9 cellular contexts compared by ENCODE assay signal in genomic region chr6:32816746-32817204, GRCh38. TPM values are rescaled to one million over a fixed set of nuclear protein-coding genes. Genes with fewer than 3 reads are reported as not detected.
A peak's percentile ranks its signal among the peaks of the same experiment; 100 is the strongest.
DNase-seq lines count a peak whose midpoint lies in the region; ATAC-seq and TF ChIP-seq lines count a peak whose summit lies in the region.
"Had no signal": no experiment of that assay in that cellular context is flagged by ENCODE, and none has a peak within 500 bp of the region (broad histone marks: within the 10 kb centered on the region; RNA-seq: fewer than 3 reads in every experiment).

HLA-DOB (minus strand) TSS chr6:32817002; CDS start chr6:32816951, 51 bp downstream.

- no peaks in the 10 kb centered on the region for H4K20me1 ChIP-seq in OCI-LY1 (ENCODE audit: insufficient read depth, low read length)
- H4K20me1 ChIP-seq: BLaER1 treated with 17β-estradiol and CSF1 and Interleukin-3, amounts not matched to agents 10 nM and 100 nM had no signal

- H3K9me3 ChIP-seq in OCI-LY1 (ENCODE audit: low read length) (no peaks in the 10 kb centered on the region), upper lobe of left lung (no peaks in the 10 kb centered on the region)
- H3K9me3 ChIP-seq: BLaER1 treated with 17β-estradiol and CSF1 and Interleukin-3, amounts not matched to agents 10 nM and 100 nM had no signal

- WGBS in upper lobe of left lung, 2 donors = 51 to 56% methylated on average over 3 of the region's 3 CpGs

- H3K27ac Mint-ChIP-seq in activated T-cell treated with anti-CD3 and anti-CD28 coated beads, Interleukin-2, amount 50 U/mL, for 72 hours = no peak within 1 kb of the TSS
- no peak within 1 kb of the TSS for H3K27ac Mint-ChIP-seq in immature natural killer cell

- no peaks in the 10 kb centered on the region for H3K36me3 Mint-ChIP-seq in activated T-cell treated with anti-CD3 and anti-CD28 coated beads, Interleukin-2, amount 50 U/mL, for 72 hours (ENCODE audit: insufficient read depth in 2 of 2)
- H3K36me3 Mint-ChIP-seq in immature natural killer cell = peaks cover 4 to 14% (median 5%) of the 10 kb centered on the region in 3 donors

- H3K4me2 ChIP-seq in OCI-LY1 (ENCODE audit: low read length) = peak within 1 kb of the TSS; percentile 60

- peaks cover 12% of the 10 kb centered on the region for H3K4me1 Mint-ChIP-seq in activated T-cell treated with anti-CD3 and anti-CD28 coated beads, Interleukin-2, amount 50 U/mL, for 72 hours (ENCODE audit: low read depth)
- H3K4me1 Mint-ChIP-seq in immature natural killer cell = peaks cover 0 to 1% of the 10 kb centered on the region in 2 donors

- no peak for DNase-seq in activated T-cell treated with anti-CD3 and anti-CD28 coated beads, Interleukin-2, amount 50 U/mL, for 72 hours
- DNase-seq in activated T-cell treated with anti-CD3 and anti-CD28 coated beads, Interleukin-2, amount 50 U/mL, for 1 hour = no peak
- DNase-seq in fibroblast of pulmonary artery (ENCODE audit: low read depth) (peak; percentile 56), upper lobe of left lung (peak in 1 of 2 donors; percentile 51), COLO668 (lab: John Stamatoyannopoulos, UW; ENCODE audit: unreplicated experiment) (no peak), immature natural killer cell (no peak), dedifferentiated amniotic fluid mesenchymal stem cell (ENCODE audit: extremely low spot score) (no peak)

- no peak within 1 kb of the TSS for H2AFZ ChIP-seq in OCI-LY1 (ENCODE audit: low read length)

- TF ChIP-seq EP300 in upper lobe of left lung (IDR thresholded peaks at IDR 0.05) = peak in 1 of 4 donors; percentile 15

- H3K27ac ChIP-seq in OCI-LY1 (ENCODE audit: low read depth, low read length, poor library complexity, severe bottlenecking) = peak within 1 kb of the TSS; percentile 95
- H3K27ac ChIP-seq in upper lobe of left lung = peak within 1 kb of the TSS in 3 of 4 donors; percentile 28 to 50 (median 44)
- H3K27ac ChIP-seq: BLaER1 treated with 17β-estradiol and CSF1 and Interleukin-3, amounts not matched to agents 10 nM and 100 nM had no signal

- H3K4me3 ChIP-seq in OCI-LY1 (ENCODE audit: low read depth, low read length, poor library complexity, severe bottlenecking) = peak within 1 kb of the TSS; percentile 37
- H3K4me3 ChIP-seq in fibroblast of pulmonary artery (replicated peaks; ENCODE audit: low read depth, low read length) = no peak within 1 kb of the TSS
- peak within 1 kb of the TSS in 3 of 4 donors; percentile 14 to 31 (median 29) for H3K4me3 ChIP-seq in upper lobe of left lung
- H3K4me3 ChIP-seq: BLaER1 treated with 17β-estradiol and CSF1 and Interleukin-3, amounts not matched to agents 10 nM and 100 nM had no signal

- no peaks in the 10 kb centered on the region for H3K9me3 Mint-ChIP-seq in activated T-cell treated with anti-CD3 and anti-CD28 coated beads, Interleukin-2, amount 50 U/mL, for 72 hours
- no peaks in the 10 kb centered on the region for H3K9me3 Mint-ChIP-seq in immature natural killer cell

- peaks cover 72% of the 10 kb centered on the region for H3K4me1 ChIP-seq in OCI-LY1 (ENCODE audit: insufficient read depth, low read length, severe bottlenecking)
- H3K4me1 ChIP-seq in upper lobe of left lung = no peaks in the 10 kb centered on the region

- H3K36me3 ChIP-seq in OCI-LY1 (ENCODE audit: insufficient read depth, low read length) = peaks cover 8% of the 10 kb centered on the region; the same call in 1 of the 2 replicates
- no peaks in the 10 kb centered on the region for H3K36me3 ChIP-seq in upper lobe of left lung

- H3K27me3 Mint-ChIP-seq in activated T-cell treated with anti-CD3 and anti-CD28 coated beads, Interleukin-2, amount 50 U/mL, for 72 hours (ENCODE audit: low read depth) = no peaks in the 10 kb centered on the region
- H3K27me3 Mint-ChIP-seq in immature natural killer cell (ENCODE audit: low read depth in 3 of 3) = peaks cover 0 to 3% (median 0%) of the 10 kb centered on the region in 3 donors

- no peak for TF ChIP-seq POLR2A in upper lobe of left lung (IDR thresholded peaks at IDR 0.05)

- TF ChIP-seq CTCF in OCI-LY1 (IDR thresholded peaks at IDR 0.05; ENCODE audit: low read length) = no peak
- no peak for TF ChIP-seq CTCF in fibroblast of pulmonary artery (IDR thresholded peaks at IDR 0.05; ENCODE audit: low read length, missing control alignments)
- TF ChIP-seq CTCF in upper lobe of left lung (IDR thresholded peaks at IDR 0.05) = no peak

- H3K9ac ChIP-seq in OCI-LY1 (ENCODE audit: low read length) = peak within 1 kb of the TSS; percentile 50
- H3K9ac ChIP-seq: BLaER1 treated with 17β-estradiol and CSF1 and Interleukin-3, amounts not matched to agents 10 nM and 100 nM had no signal

- no peaks in the 10 kb centered on the region for H3K27me3 ChIP-seq in OCI-LY1 (ENCODE audit: insufficient read depth, low read length)
- H3K27me3 ChIP-seq in upper lobe of left lung = no peaks in the 10 kb centered on the region
- H3K27me3 ChIP-seq: BLaER1 treated with 17β-estradiol and CSF1 and Interleukin-3, amounts not matched to agents 10 nM and 100 nM had no signal

- no peaks in the 10 kb centered on the region for H3K79me2 ChIP-seq in OCI-LY1 (ENCODE audit: insufficient read depth, low read length)

- no peak within 1 kb of the TSS for H3K4me3 Mint-ChIP-seq in activated T-cell treated with anti-CD3 and anti-CD28 coated beads, Interleukin-2, amount 50 U/mL, for 72 hours
- no peak within 1 kb of the TSS for H3K4me3 Mint-ChIP-seq in immature natural killer cell

- H3K9me2 ChIP-seq in OCI-LY1 (ENCODE audit: low read depth, low read length) = no peaks in the 10 kb centered on the region

- peak; percentile 74 to 75 for ATAC-seq in activated T-cell treated with anti-CD3 and anti-CD28 coated beads, Interleukin-2, amount 50 U/mL, for 72 hours (replicated peaks in 1 of 2)
- ATAC-seq in upper lobe of left lung (ENCODE audit: low FRiP score in 2 of 2) = peak; percentile 50 to 80

- H3F3A ChIP-seq in OCI-LY1 (ENCODE audit: insufficient read depth, low read length) = no peaks in the 10 kb centered on the region

RNA-seq across cellular contexts. Expression of gene HLA-DOB, which starts in this region (rescaled TPM):
- 1 to 10 TPM; 8.0 to 8.1 TPM for total RNA-seq in activated T-cell treated with anti-CD3 and anti-CD28 coated beads, Interleukin-2, amount 50 U/mL, for 72 hours
- total RNA-seq in upper lobe of left lung = 10 to 100 TPM in 1 of 6 donors, 1 to 10 TPM in 5; 1.3 to 15.2 (median 3.7) TPM
- polyA plus RNA-seq in immature natural killer cell = 1 to 10 TPM in 2 of 3 donors, under 1 TPM in 1; 0.45 to 6.6 (median 4.8) TPM
